In genomic region chr22:28102413-28102812, GRCh38 we compare ENCODE assay signal across 17 cellular contexts.
DNase-seq lines count a peak whose midpoint lies in the region; ATAC-seq and TF ChIP-seq lines count a peak whose summit lies in the region.
"Had no signal": no experiment of that assay in that cellular context is flagged by ENCODE, and none has a peak within 500 bp of the region (broad histone marks: within the 10 kb centered on the region; RNA-seq: fewer than 3 reads in every experiment).

No MANE protein-coding gene starts in this region.

- intact Hi-C loops in IMR-90 (cut with micrococcal nuclease) (no loop called here), lower lobe of right lung (cut with DNase I) (no loop called here)

- H3K14ac ChIP-seq in IMR-90 (replicated peaks; ENCODE audit: low read depth, low read length): 0 out of 2 replicates have a peak overlapping the region, but pooled peaks have one; percentile 63

- H3K79me2 ChIP-seq in osteoblast (ENCODE audit: insufficient read depth, low read length): no peaks in the 10 kb centered on the region

- no peak overlapping the region for H2BK120ac ChIP-seq in IMR-90 (ENCODE audit: low read depth, low read length)

- POLR2A ChIA-PET in IMR-90 (lab: Charles Lee; ENCODE audit: unreplicated experiment): no interaction called here

- no peak overlapping the region for H2BK20ac ChIP-seq in IMR-90 (ENCODE audit: low read depth, low read length)

- TF ChIP-seq RAD21 in IMR-90 (IDR thresholded peaks at IDR 0.05; ENCODE audit: low read length): no peak

- no peak for TF ChIP-seq CTCF in IMR-90 (conservative IDR thresholded peaks at IDR 0.05; ENCODE audit: low read depth, low read length)
- no peak for TF ChIP-seq CTCF in lower lobe of right lung (IDR thresholded peaks at IDR 0.05)
- TF ChIP-seq CTCF in osteoblast (IDR thresholded peaks at IDR 0.05; ENCODE audit: extremely low read depth, low read depth, low read length): no peak

- H3K4me1 ChIP-seq in IMR-90 (ENCODE audit: control insufficient read depth, insufficient read depth, low read length) (peaks cover 11% of the 10 kb centered on the region), lower lobe of right lung (peaks cover 10% of the 10 kb centered on the region), osteoblast (ENCODE audit: insufficient read depth, low read length) (no peaks in the 10 kb centered on the region)
- H3K4me1 ChIP-seq: A549 had no signal

- H3K18ac ChIP-seq in IMR-90 (ENCODE audit: low read depth, low read length): no peak overlapping the region

- dilution Hi-C loops in IMR-90 (cut with HindIII; ENCODE audit: low sequenced_read_pairs, unreplicated experiment): no loop called here

- no peak overlapping the region; the same call in 1 of the 2 replicates for H3K27ac ChIP-seq in IMR-90 (ENCODE audit: insufficient read depth, low read length)
- H3K27ac ChIP-seq in lower lobe of right lung: peak overlapping the region; percentile 38
- H3K27ac ChIP-seq in osteoblast (ENCODE audit: low read depth, low read length): no peak overlapping the region
- H3K27ac ChIP-seq: 22Rv1, A549, C4-2B had no signal

- no peaks in the 10 kb centered on the region; a peak in 1 of 4 replicates for H3K79me1 ChIP-seq in IMR-90 (ENCODE audit: low read depth in 1 of 2, low read length in 2 of 2)

- no peak overlapping the region for H2BK5ac ChIP-seq in IMR-90 (ENCODE audit: low read depth, low read length, poor library complexity, severe bottlenecking)

- no peak overlapping the region for H3K23ac ChIP-seq in IMR-90 (ENCODE audit: low read depth, low read length)

- H3K9me3 ChIP-seq in IMR-90 (ENCODE audit: control insufficient read depth, insufficient read depth, low read length) (no peaks in the 10 kb centered on the region), lower lobe of right lung (no peaks in the 10 kb centered on the region), osteoblast (ENCODE audit: low read depth, low read length) (no peaks in the 10 kb centered on the region)
- H3K9me3 ChIP-seq: A549 had no signal

- no peak overlapping the region for H2BK15ac ChIP-seq in IMR-90 (ENCODE audit: low read depth, low read length)

- H3K9me1 ChIP-seq in IMR-90 (ENCODE audit: insufficient read depth, low read length): peaks cover 5% of the 10 kb centered on the region

- H2AK5ac ChIP-seq in IMR-90 (ENCODE audit: low read depth, low read length): no peak overlapping the region

- ATAC-seq in IMR-90 (ENCODE audit: low read depth) (0 out of 2 replicates have a peak, but pooled peaks have one; percentile 24), lower lobe of right lung (no peak)
- ATAC-seq: A549; CD8-positive, alpha-beta T cell had no signal

- H3K36me3 ChIP-seq in IMR-90 (ENCODE audit: control insufficient read depth, insufficient read depth, low read length): peaks cover 37% of the 10 kb centered on the region
- peaks cover 55% of the 10 kb centered on the region for H3K36me3 ChIP-seq in lower lobe of right lung
- H3K36me3 ChIP-seq in osteoblast (ENCODE audit: insufficient read depth, low read length): no peaks in the 10 kb centered on the region

- H3K27ac Mint-ChIP-seq in T-helper 2 cell treated with Interferon-gamma antibody and Interleukin-4, amounts not matched to agents 5 μg/mL and 100 μg/mL, for 36 hours: no peak overlapping the region
- H3K27ac Mint-ChIP-seq: CD8-positive, alpha-beta T cell; H9 had no signal

- H2AFZ ChIP-seq in IMR-90 (replicated peaks; ENCODE audit: low read length, poor library complexity): no peak overlapping the region
- no peak overlapping the region for H2AFZ ChIP-seq in osteoblast (ENCODE audit: low read length)

- H3K4me2 ChIP-seq in IMR-90 (ENCODE audit: low read depth, low read length) (no peak overlapping the region), osteoblast (ENCODE audit: insufficient read depth, low read length) (no peak overlapping the region)
- H3K4me2 ChIP-seq: A549 had no signal

- WGBS in IMR-90 (ENCODE audit: extremely low coverage in 2 of 2, insufficient read length in 1 of 2), 2 experiments: no CpG with 5 or more reads among the region's 2 CpGs

- H4K20me1 ChIP-seq in IMR-90 (ENCODE audit: insufficient read depth, low read length): no peaks in the 10 kb centered on the region
- H4K20me1 ChIP-seq in osteoblast (ENCODE audit: insufficient read depth, low read length): no peaks in the 10 kb centered on the region

- no peaks in the 10 kb centered on the region for H3K36me3 Mint-ChIP-seq in T-helper 2 cell treated with Interferon-gamma antibody and Interleukin-4, amounts not matched to agents 5 μg/mL and 100 μg/mL, for 36 hours (ENCODE audit: low read depth)

- H3K4me3 ChIP-seq in IMR-90 (ENCODE audit: insufficient read depth, low read depth, low read length) (no peak overlapping the region), lower lobe of right lung (no peak overlapping the region), osteoblast (ENCODE audit: insufficient read depth, low read length) (no peak overlapping the region)
- H3K4me3 ChIP-seq: A549 had no signal

- no peak overlapping the region for H3K9ac ChIP-seq in IMR-90 (ENCODE audit: low read depth, low read length)

- CTCF ChIA-PET in IMR-90 (lab: Yijun Ruan, JAX): no interaction called here

- no TSS peak for BruUV-seq in IMR-90 (replicated peaks; lab: Mats Ljungman, UMichigan)

- no peak overlapping the region for H3K4me3 Mint-ChIP-seq in T-helper 2 cell treated with Interferon-gamma antibody and Interleukin-4, amounts not matched to agents 5 μg/mL and 100 μg/mL, for 36 hours
- H3K4me3 Mint-ChIP-seq: CD8-positive, alpha-beta T cell; H9 had no signal

- no peaks in the 10 kb centered on the region for H3K27me3 Mint-ChIP-seq in T-helper 2 cell treated with Interferon-gamma antibody and Interleukin-4, amounts not matched to agents 5 μg/mL and 100 μg/mL, for 36 hours (ENCODE audit: low read depth)

- no peak for TF ChIP-seq POLR2A in IMR-90 (IDR thresholded peaks at IDR 0.05; ENCODE audit: low read depth, low read length)

- no peak overlapping the region; the same call in 1 of the 2 replicates for H4K5ac ChIP-seq in IMR-90 (ENCODE audit: low read depth, low read length)

- H4K8ac ChIP-seq in IMR-90 (ENCODE audit: low read depth in 2 of 2, low read length in 2 of 2): no peak overlapping the region

- H2AK9ac ChIP-seq in IMR-90 (replicated peaks; ENCODE audit: low read depth, low read length, poor library complexity): no peak overlapping the region

- H4K91ac ChIP-seq in IMR-90 (ENCODE audit: insufficient read depth, low read depth, low read length): no peak overlapping the region

- no peak overlapping the region for H3K56ac ChIP-seq in IMR-90 (ENCODE audit: extremely low read depth, insufficient read depth, low read length)

- no peak overlapping the region for H3K4ac ChIP-seq in IMR-90 (ENCODE audit: low read depth, low read length)

- no peaks in the 10 kb centered on the region for H3K4me1 Mint-ChIP-seq in T-helper 2 cell treated with Interferon-gamma antibody and Interleukin-4, amounts not matched to agents 5 μg/mL and 100 μg/mL, for 36 hours (ENCODE audit: low read depth)
- H3K4me1 Mint-ChIP-seq: H9 had no signal

- no peaks in the 10 kb centered on the region for H3K9me3 Mint-ChIP-seq in T-helper 2 cell treated with Interferon-gamma antibody and Interleukin-4, amounts not matched to agents 5 μg/mL and 100 μg/mL, for 36 hours
- H3K9me3 Mint-ChIP-seq: CD8-positive, alpha-beta T cell; H9 had no signal

- in situ Hi-C loops in IMR-90 (cut with MboI; ENCODE audit: low sequenced_read_pairs): no loop called here

- DNase-seq in IMR-90 (no peak), SK-N-DZ (ENCODE audit: low spot score) (peak; percentile 40), lower lobe of right lung (no peak), osteoblast (ENCODE audit: insufficient read length, low spot score, missing footprints) (peak; percentile 43), SHP77 (lab: John Stamatoyannopoulos, UW) (no peak), CD1c-positive myeloid dendritic cell (ENCODE audit: extremely low spot score) (no peak)
- DNase-seq in T-helper 2 cell treated with Interferon-gamma antibody and Interleukin-4, amounts not matched to agents 5 μg/mL and 100 μg/mL, for 36 hours (ENCODE audit: low spot score): no peak
- DNase-seq in activated naive CD4-positive, alpha-beta T cell treated with anti-CD3 and anti-CD28 coated beads, Interleukin-2, amount 50 U/mL, for 16 hours: no peak
- DNase-seq: AML-193; Calu3; CD8-positive, alpha-beta T cell; DMS79 treated with DMSO at 0.1 percent for 48 hours; GF-D8; H9 had no signal

- H3K27me3 ChIP-seq in IMR-90 (ENCODE audit: control insufficient read depth, insufficient read depth, low read length): no peaks in the 10 kb centered on the region
- no peaks in the 10 kb centered on the region for H3K27me3 ChIP-seq in lower lobe of right lung (ENCODE audit: low read depth)
- H3K27me3 ChIP-seq in osteoblast (ENCODE audit: insufficient read depth, low read length): no peaks in the 10 kb centered on the region

TF ChIP-seq in IMR-90, 13 proteins besides CTCF, POLR2A, EP300 and RAD21:
- TF ChIP-seq SMC3 (IDR thresholded peaks at IDR 0.05; ENCODE audit: low read depth, low read length) (no peak), USF2 (IDR thresholded peaks at IDR 0.05; ENCODE audit: low read depth, low read length) (no peak), MXI1 (IDR thresholded peaks at IDR 0.05; ENCODE audit: borderline replicate concordance, low read depth, low read length) (no peak)

Comparison
In these comparisons a context has a peak if more than half of its experiments do, and no peak if none do; other contexts are left out.
1. DNase-seq: peak in SK-N-DZ (single experiment) and osteoblast (single experiment); none in IMR-90 (single experiment), lower lobe of right lung (single experiment), SHP77 (0 of 2), T-helper 2 cell treated with Interferon-gamma antibody and Interleukin-4, amounts not matched to agents 5 μg/mL and 100 μg/mL, for 36 hours (single experiment), CD1c-positive myeloid dendritic cell (single experiment) and activated naive CD4-positive, alpha-beta T cell treated with anti-CD3 and anti-CD28 coated beads, Interleukin-2, amount 50 U/mL, for 16 hours (single experiment).